Comparison of ENCODE assay signal across 12 cellular contexts in the genomic region with DNA sequence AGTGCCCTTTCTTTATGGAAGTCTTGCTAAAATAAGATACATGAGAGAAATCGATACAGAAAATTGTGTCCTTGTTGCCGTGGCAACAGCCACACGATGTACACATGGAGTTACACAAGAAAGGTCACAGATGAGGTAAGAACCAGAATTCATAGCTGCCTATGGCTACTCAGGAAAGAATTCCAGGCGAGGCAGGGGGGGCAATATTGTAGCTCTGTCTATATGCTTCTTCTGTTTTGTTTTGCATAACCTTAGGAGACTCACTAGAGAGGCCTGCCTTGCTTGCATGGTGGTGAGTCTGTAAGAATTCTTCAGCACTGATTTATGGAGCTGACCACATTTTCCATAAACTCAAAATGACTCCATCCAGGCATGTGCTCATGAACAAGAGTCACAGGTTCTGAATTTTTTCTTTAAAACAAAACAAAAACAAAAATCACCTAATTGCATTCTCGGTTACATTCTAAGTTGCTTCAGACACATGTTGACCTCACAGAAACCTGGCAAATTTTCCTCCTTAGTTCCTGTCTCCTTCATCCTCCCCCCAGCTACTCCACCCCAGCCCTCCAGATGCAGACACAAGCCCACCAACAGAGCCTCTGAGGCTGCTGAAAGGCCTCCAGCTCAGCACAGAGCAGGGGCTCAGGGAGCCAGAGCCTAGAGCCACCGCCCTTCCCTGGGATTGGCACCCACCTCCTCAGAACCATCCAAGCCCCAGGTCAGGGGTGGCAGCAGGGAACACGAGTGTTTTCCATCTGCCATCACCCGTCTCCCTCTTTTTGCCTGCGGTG.
DNase-seq lines count a peak whose midpoint lies in the region; ATAC-seq, FAIRE-seq and TF ChIP-seq lines count a peak whose summit lies in the region.
"Had no signal": no experiment of that assay in that cellular context is flagged by ENCODE, and none has a peak within 500 bp of the region (broad histone marks: within the 10 kb centered on the region; RNA-seq: fewer than 3 reads in every experiment).

No MANE protein-coding gene starts in this region.

- no peaks in the 10 kb centered on the region for H4K20me1 ChIP-seq in IMR-90 (ENCODE audit: insufficient read depth, low read length)

- H3K4me2 ChIP-seq in IMR-90 (ENCODE audit: low read depth, low read length) (no peak overlapping the region; the same call in 1 of the 2 replicates), neuronal stem cell (ENCODE audit: insufficient read depth, low read length, poor library complexity, severe bottlenecking) (no peak overlapping the region)

- H2AK5ac ChIP-seq in IMR-90 (ENCODE audit: low read depth, low read length) (peak overlapping the region; percentile 94), neuronal stem cell (ENCODE audit: low read depth, low read length) (no peak overlapping the region)

- peak overlapping the region; percentile 8 for H3K9ac ChIP-seq in IMR-90 (ENCODE audit: low read depth, low read length)
- no peak overlapping the region for H3K9ac ChIP-seq in neuronal stem cell (ENCODE audit: low read depth, low read length, poor library complexity)

- TF ChIP-seq POLR2A in IMR-90 (IDR thresholded peaks at IDR 0.05; ENCODE audit: low read depth, low read length) (0 out of 2 replicates have a peak, but pooled peaks have one; percentile 35), GM12891 (IDR thresholded peaks at IDR 0.05; ENCODE audit: low read depth, low read length) (no peak)

- H3K27me3 ChIP-seq in IMR-90 (ENCODE audit: control insufficient read depth, insufficient read depth, low read length) (no peaks in the 10 kb centered on the region), neuronal stem cell (ENCODE audit: control insufficient read depth in 3 of 3, insufficient read depth in 3 of 3, low read depth in 1 of 3, low read length in 3 of 3) (no peaks in the 10 kb centered on the region), upper lobe of right lung (no peaks in the 10 kb centered on the region)

- H3K27ac ChIP-seq in IMR-90 (ENCODE audit: insufficient read depth, low read length) (peak overlapping the region; percentile 98), neuronal stem cell (replicated peaks; ENCODE audit: low read length) (no peak overlapping the region), upper lobe of right lung (no peak overlapping the region)

- WGBS in IMR-90 (ENCODE audit: extremely low coverage in 2 of 2, insufficient read length in 1 of 2), 2 experiments: 69% methylated on average over 6 of the region's 9 CpGs; no CpG with 5 or more reads in 1 of the 2 experiments
- no CpG with 5 or more reads among the region's 9 CpGs for WGBS in neuronal stem cell (ENCODE audit: extremely low coverage in 2 of 2, insufficient read length in 2 of 2, insufficient replicate concordance in 1 of 2), 2 donors

- peaks cover 18% of the 10 kb centered on the region for H3K9me1 ChIP-seq in IMR-90 (ENCODE audit: insufficient read depth, low read length)

- peak overlapping the region; percentile 32 for H3K14ac ChIP-seq in IMR-90 (replicated peaks; ENCODE audit: low read depth, low read length)
- no peak overlapping the region for H3K14ac ChIP-seq in neuronal stem cell (ENCODE audit: low read length)

- H2BK5ac ChIP-seq in IMR-90 (ENCODE audit: low read depth, low read length, poor library complexity, severe bottlenecking) (peak overlapping the region; percentile 98), neuronal stem cell (ENCODE audit: low read length) (no peak overlapping the region)

- peak; percentile 61 for DNase-seq in AG08396 (ENCODE audit: low spot score)
- DNase-seq in IMR-90: peak; percentile 98
- DNase-seq in dedifferentiated amniotic fluid mesenchymal stem cell (ENCODE audit: extremely low spot score): peak; percentile 66
- no peak for DNase-seq in neuronal stem cell (ENCODE audit: low spot score)
- DNase-seq in GM12891 (ENCODE audit: insufficient read length, low spot score): no peak
- DNase-seq in NCI-H2029 treated with DMSO at 0.1 percent for 48 hours (lab: John Stamatoyannopoulos, UW): no peak
- DNase-seq in upper lobe of right lung: no peak
- DNase-seq: cerebellar nuclear complex; Karpas-422; RPMI8226; stimulated activated naive CD4-positive, alpha-beta T cell had no signal

- H3K18ac ChIP-seq in IMR-90 (ENCODE audit: low read depth, low read length) (peak overlapping the region; percentile 99), neuronal stem cell (ENCODE audit: low read length) (peak overlapping the region; percentile 45)

- peak overlapping the region; percentile 99 for H4K5ac ChIP-seq in IMR-90 (ENCODE audit: low read depth, low read length)

- no peak for FAIRE-seq in GM12891 (lab: Jason Lieb, UNC)

- POLR2A ChIA-PET in IMR-90 (lab: Charles Lee; ENCODE audit: unreplicated experiment): no interaction called here

- no peak overlapping the region for H2BK12ac ChIP-seq in neuronal stem cell (ENCODE audit: low read length)

- H2BK20ac ChIP-seq in IMR-90 (ENCODE audit: low read depth, low read length): peak overlapping the region; percentile 95

- H3K4me1 ChIP-seq in IMR-90 (ENCODE audit: control insufficient read depth, insufficient read depth, low read length): peaks cover 22% of the 10 kb centered on the region
- no peaks in the 10 kb centered on the region for H3K4me1 ChIP-seq in neuronal stem cell (ENCODE audit: control insufficient read depth in 2 of 2, insufficient read depth in 1 of 2, low read depth in 1 of 2, low read length in 2 of 2)
- H3K4me1 ChIP-seq in upper lobe of right lung: no peaks in the 10 kb centered on the region

- dilution Hi-C loops in IMR-90 (cut with HindIII; ENCODE audit: low sequenced_read_pairs, unreplicated experiment): no loop called here

- H3K79me1 ChIP-seq in IMR-90 (ENCODE audit: low read depth in 1 of 2, low read length in 2 of 2) (peaks cover 14 to 53% of the 10 kb centered on the region in 2 experiments), neuronal stem cell (ENCODE audit: low read depth, low read length) (no peaks in the 10 kb centered on the region)

- H4K8ac ChIP-seq in IMR-90 (ENCODE audit: low read depth in 2 of 2, low read length in 2 of 2) (peak overlapping the region; percentile 87 to 96), neuronal stem cell (ENCODE audit: low read depth, low read length) (no peak overlapping the region)

- H3K23ac ChIP-seq in IMR-90 (ENCODE audit: low read depth, low read length) (peak overlapping the region; percentile 60), neuronal stem cell (ENCODE audit: low read depth, low read length, poor library complexity) (no peak overlapping the region)

- peak; percentile 33 for TF ChIP-seq RAD21 in IMR-90 (IDR thresholded peaks at IDR 0.05; ENCODE audit: low read length)

- peak overlapping the region; percentile 96 for H3K4ac ChIP-seq in IMR-90 (ENCODE audit: low read depth, low read length)
- no peak overlapping the region for H3K4ac ChIP-seq in neuronal stem cell (ENCODE audit: low read length)

- in situ Hi-C loops in IMR-90 (cut with MboI; ENCODE audit: low sequenced_read_pairs): no loop called here

- H2BK120ac ChIP-seq in IMR-90 (ENCODE audit: low read depth, low read length) (peak overlapping the region; percentile 95), neuronal stem cell (ENCODE audit: low read depth, low read length) (no peak overlapping the region)

- CTCF ChIA-PET in IMR-90 (lab: Yijun Ruan, JAX): interaction anchor here (0.9 kb wide), 1 partner anchor 182 kb away, joined by 3 read pairs; no protein-coding TSS in a partner anchor

- H3K4me3 ChIP-seq in IMR-90 (ENCODE audit: insufficient read depth, low read depth, low read length): no peak overlapping the region
- peak overlapping the region in 1 of 2 donors; percentile 27 for H3K4me3 ChIP-seq in neuronal stem cell (ENCODE audit: low read length in 2 of 2)
- no peak overlapping the region for H3K4me3 ChIP-seq in upper lobe of right lung

- H3K56ac ChIP-seq in IMR-90 (ENCODE audit: extremely low read depth, insufficient read depth, low read length): peak overlapping the region; percentile 63

- H2BK15ac ChIP-seq in IMR-90 (ENCODE audit: low read depth, low read length) (peak overlapping the region; percentile 83; the same call in 2 of the 3 replicates), neuronal stem cell (ENCODE audit: low read length) (no peak overlapping the region)

- no peak for TF ChIP-seq CTCF in IMR-90 (conservative IDR thresholded peaks at IDR 0.05; ENCODE audit: low read depth, low read length)
- TF ChIP-seq CTCF in upper lobe of right lung (IDR thresholded peaks at IDR 0.05): no peak

- ATAC-seq in IMR-90 (ENCODE audit: low read depth) (peak; percentile 77), HG03469 (IDR thresholded peaks at IDR 0.05; ENCODE audit: unreplicated experiment) (no peak), upper lobe of right lung (no peak)

- H2AFZ ChIP-seq in IMR-90 (replicated peaks; ENCODE audit: low read length, poor library complexity): peak overlapping the region; percentile 16
- no peak overlapping the region for H2AFZ ChIP-seq in neuronal stem cell (ENCODE audit: low read length)

- BruUV-seq in IMR-90 (replicated peaks; lab: Mats Ljungman, UMichigan): no TSS peak

- H3K36me3 ChIP-seq in IMR-90 (ENCODE audit: control insufficient read depth, insufficient read depth, low read length) (peaks cover 47% of the 10 kb centered on the region), neuronal stem cell (replicated peaks in 1 of 2; ENCODE audit: control insufficient read depth in 2 of 2, insufficient read depth in 2 of 2, low read length in 2 of 2) (peaks cover 0 to 92% of the 10 kb centered on the region in 2 donors), upper lobe of right lung (no peaks in the 10 kb centered on the region)

- peak overlapping the region; percentile 69 for H2AK9ac ChIP-seq in IMR-90 (replicated peaks; ENCODE audit: low read depth, low read length, poor library complexity)

- intact Hi-C loops in IMR-90 (cut with micrococcal nuclease) (loop anchor here (2.0 kb wide), 1 partner anchor 42 kb away; no protein-coding TSS in a partner anchor), upper lobe of right lung (cut with DNase I) (no loop called here)

- H4K91ac ChIP-seq in IMR-90 (ENCODE audit: insufficient read depth, low read depth, low read length): peak overlapping the region; percentile 94
- H4K91ac ChIP-seq in neuronal stem cell (ENCODE audit: low read depth, low read length, poor library complexity): no peak overlapping the region

- H3K9me3 ChIP-seq in IMR-90 (ENCODE audit: control insufficient read depth, insufficient read depth, low read length) (no peaks in the 10 kb centered on the region), neuronal stem cell (replicated peaks in 1 of 2; ENCODE audit: control insufficient read depth in 2 of 2, insufficient read depth in 1 of 2, low read depth in 1 of 2, low read length in 2 of 2) (no peaks in the 10 kb centered on the region), upper lobe of right lung (no peaks in the 10 kb centered on the region)

TF ChIP-seq in IMR-90, 13 proteins besides CTCF, POLR2A, EP300 and RAD21 (continues in another document):
- TF ChIP-seq BHLHE40 (IDR thresholded peaks at IDR 0.05; ENCODE audit: low read depth, low read length) (peak; percentile 80), MAZ (IDR thresholded peaks at IDR 0.05; ENCODE audit: borderline replicate concordance, low read depth, low read length) (peak; percentile 55; the same call in 1 of the 2 replicates)

TF ChIP-seq in GM12891, 5 proteins besides CTCF, POLR2A, EP300 and RAD21 (continues in another document):
- TF ChIP-seq SPI1 (IDR thresholded peaks at IDR 0.05; ENCODE audit: low read depth, low read length): no peak
- TF ChIP-seq TAF1 (IDR thresholded peaks at IDR 0.05; ENCODE audit: low read depth, low read length): no peak
- TF ChIP-seq POU2F2 (IDR thresholded peaks at IDR 0.05; ENCODE audit: low read depth, low read length): no peak

Comparison
In these comparisons a context has a peak if more than half of its experiments do, and no peak if none do; other contexts are left out.
1. DNase-seq: peak in AG08396 (single experiment), IMR-90 (single experiment) and dedifferentiated amniotic fluid mesenchymal stem cell (single experiment); none in neuronal stem cell (single experiment), GM12891 (single experiment), NCI-H2029 treated with DMSO at 0.1 percent for 48 hours (single experiment) and upper lobe of right lung (single experiment).